Comparison of ENCODE assay signal across 15 cellular contexts in the genomic region with DNA sequence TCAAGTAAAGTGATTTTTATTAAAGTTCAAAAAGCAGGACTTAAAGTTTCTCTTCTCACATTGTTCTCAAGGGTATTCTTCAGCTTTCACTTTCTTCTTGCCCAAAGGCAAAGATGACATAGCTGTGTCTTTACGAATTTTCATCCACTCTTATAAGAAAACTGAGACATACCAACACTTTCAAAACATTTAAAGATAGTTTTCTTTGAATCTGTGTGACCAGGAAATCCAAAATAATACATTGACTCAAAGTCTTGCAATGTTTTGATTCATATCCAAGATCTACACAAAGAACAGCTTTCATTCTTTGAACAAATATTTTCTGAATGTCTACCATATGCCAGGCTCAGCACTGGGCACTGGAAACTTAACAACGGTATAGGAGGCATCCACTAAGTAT.
DNase-seq lines count a peak whose midpoint lies in the region; ATAC-seq, FAIRE-seq and TF ChIP-seq lines count a peak whose summit lies in the region.
"Had no signal": no experiment of that assay in that cellular context is flagged by ENCODE, and none has a peak within 500 bp of the region (broad histone marks: within the 10 kb centered on the region; RNA-seq: fewer than 3 reads in every experiment).

No MANE protein-coding gene starts in this region.

- peaks cover 34% of the 10 kb centered on the region for H3K4me1 Mint-ChIP-seq in endodermal cell

- H3K9me3 ChIP-seq in endodermal cell (ENCODE audit: control insufficient read depth, low read length), result peaks cover 8% of the 10 kb centered on the region

- FAIRE-seq in islet of Langerhans (lab: Jason Lieb, UNC), result peak; percentile 30

- TF ChIP-seq CTCF in astrocyte of the cerebellum (IDR thresholded peaks at IDR 0.05; ENCODE audit: low read depth, low read length, missing control alignments), result no peak
- TF ChIP-seq CTCF in endodermal cell (conservative IDR thresholded peaks at IDR 0.05), result no peak

- peak; percentile 56 for ATAC-seq in HG03442 (IDR thresholded peaks at IDR 0.05; ENCODE audit: unreplicated experiment)
- ATAC-seq: esophagus mucosa had no signal

- H3K27me3 ChIP-seq in endodermal cell (ENCODE audit: control insufficient read depth, insufficient read depth, low read length, poor library complexity, severe bottlenecking), result no peaks in the 10 kb centered on the region

- no peak overlapping the region for H3K4me3 Mint-ChIP-seq in endodermal cell
- H3K4me3 Mint-ChIP-seq: H9; stimulated activated naive CD8-positive, alpha-beta T cell treated with anti-CD3 and anti-CD28 coated beads, Interleukin-15, Interleukin-2, amounts not matched to agents 100 ng/mL and 50 ng/mL, for 24 hours had no signal

- H3K36me3 ChIP-seq in endodermal cell (ENCODE audit: control insufficient read depth, insufficient read depth, low read length), result no peaks in the 10 kb centered on the region

- H3K36me3 Mint-ChIP-seq in endodermal cell (ENCODE audit: low read depth), result no peaks in the 10 kb centered on the region

- WGBS in endodermal cell (ENCODE audit: insufficient coverage in 1 of 2, insufficient read length in 1 of 2), 2 experiments, result 83 to 97% methylated on average over 1 to 2 of the region's 2 CpGs

- H3K9ac ChIP-seq in endodermal cell (ENCODE audit: extremely low read depth, low read length, poor library complexity, severe bottlenecking), result no peak overlapping the region

- H3K27ac ChIP-seq in endodermal cell (ENCODE audit: low read depth, low read length), result no peak overlapping the region

- H3K27me3 Mint-ChIP-seq in endodermal cell (ENCODE audit: insufficient read depth), result no peaks in the 10 kb centered on the region
- H3K27me3 Mint-ChIP-seq: stimulated activated naive CD8-positive, alpha-beta T cell treated with anti-CD3 and anti-CD28 coated beads, Interleukin-15, Interleukin-2, amounts not matched to agents 100 ng/mL and 50 ng/mL, for 24 hours had no signal

- H3K9me3 Mint-ChIP-seq in endodermal cell, result no peaks in the 10 kb centered on the region
- H3K9me3 Mint-ChIP-seq: H9; stimulated activated naive CD8-positive, alpha-beta T cell treated with anti-CD3 and anti-CD28 coated beads, Interleukin-15, Interleukin-2, amounts not matched to agents 100 ng/mL and 50 ng/mL, for 24 hours had no signal

- DNase-seq in EL, result peak; percentile 76
- DNase-seq in astrocyte of the cerebellum (ENCODE audit: low read depth), result peak; percentile 24
- no peak for DNase-seq in HT-29 (ENCODE audit: low spot score)
- DNase-seq in NCI-H2227 treated with DMSO at 0.1 percent for 48 hours (lab: John Stamatoyannopoulos, UW), result no peak
- no peak for DNase-seq in activated CD4-positive, CD25-positive, alpha-beta regulatory T cell treated with anti-CD3 and anti-CD28 coated beads, Interleukin-2, amount 50 U/mL, for 72 hours
- no peak for DNase-seq in endodermal cell
- DNase-seq: amygdala, COR-L47, H9, NCI-H774, occipital lobe had no signal

- no peak overlapping the region for H3K27ac Mint-ChIP-seq in endodermal cell
- H3K27ac Mint-ChIP-seq: H9; stimulated activated naive CD8-positive, alpha-beta T cell treated with anti-CD3 and anti-CD28 coated beads, Interleukin-15, Interleukin-2, amounts not matched to agents 100 ng/mL and 50 ng/mL, for 24 hours had no signal

- H3K4me1 ChIP-seq in endodermal cell (ENCODE audit: control insufficient read depth, insufficient read depth, low read length), result peaks cover 18% of the 10 kb centered on the region

- H3K4me3 ChIP-seq in astrocyte of the cerebellum (ENCODE audit: low read depth, low read length), result no peak overlapping the region
- no peak overlapping the region for H3K4me3 ChIP-seq in endodermal cell (ENCODE audit: low read length)

- in situ Hi-C loops in astrocyte of the cerebellum (cut with HindIII; ENCODE audit: low sequenced_read_pairs), result no loop called here

Comparison
In these comparisons a context has a peak if more than half of its experiments do, and no peak if none do; other contexts are left out.
1. DNase-seq: peak in EL (single experiment) and astrocyte of the cerebellum (single experiment); none in HT-29 (single experiment), NCI-H2227 treated with DMSO at 0.1 percent for 48 hours (single experiment), activated CD4-positive, CD25-positive, alpha-beta regulatory T cell treated with anti-CD3 and anti-CD28 coated beads, Interleukin-2, amount 50 U/mL, for 72 hours (single experiment) and endodermal cell (single experiment).